Comparison of ENCODE assay signal across 9 cellular contexts in the genomic region with DNA sequence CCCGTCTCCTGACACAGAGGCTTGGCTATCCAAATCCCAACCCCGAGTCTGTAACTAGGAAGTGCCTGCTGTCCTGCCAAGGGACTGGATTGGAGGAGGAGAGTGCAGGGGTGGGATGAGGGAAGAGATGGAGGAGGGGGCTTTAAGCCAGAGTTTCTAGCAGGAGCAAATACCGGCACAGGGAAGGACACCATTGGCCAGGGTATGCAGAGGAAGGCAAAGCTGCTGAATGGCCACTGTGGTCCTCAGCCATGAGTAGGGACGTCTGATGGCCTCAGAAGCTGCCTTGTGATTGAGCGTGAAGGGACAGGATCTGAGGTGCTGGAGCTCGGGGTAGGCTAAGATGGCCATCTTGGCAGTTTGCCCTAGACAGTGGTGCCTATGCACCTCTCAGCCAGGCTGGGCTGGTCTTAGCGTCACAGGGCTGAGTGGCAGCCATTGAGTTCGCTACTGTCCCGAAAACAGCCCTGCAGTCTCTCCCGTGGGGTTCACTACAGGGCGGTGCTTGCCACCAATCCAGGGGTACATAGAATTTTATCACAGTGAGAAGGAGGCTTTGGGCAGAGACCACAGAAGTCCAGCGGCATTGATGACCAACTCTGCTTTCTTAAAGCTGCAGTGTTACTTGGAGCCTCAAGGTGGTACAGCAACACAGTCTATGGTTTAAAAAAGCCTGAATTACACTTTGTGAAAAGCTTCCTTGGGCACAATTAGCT.
DNase-seq lines count a peak whose midpoint lies in the region; ATAC-seq, FAIRE-seq and TF ChIP-seq lines count a peak whose summit lies in the region.
"Had no signal": no experiment of that assay in that cellular context is flagged by ENCODE, and none has a peak within 500 bp of the region (broad histone marks: within the 10 kb centered on the region; RNA-seq: fewer than 3 reads in every experiment).

No MANE protein-coding gene starts in this region.

- H3K4me3 Mint-ChIP-seq in Caco-2 (ENCODE audit: unreplicated experiment) (no peak overlapping the region), activated B cell treated with CpG ODN at 0.5 μM for 24 hours (no peak overlapping the region)

- H3K4me3 ChIP-seq in Caco-2 (ENCODE audit: low read depth, low read length) (no peak overlapping the region), iPS DF 6.9 (ENCODE audit: low read length) (no peak overlapping the region), aorta (ENCODE audit: low read length in 2 of 2) (no peak overlapping the region)
- H3K4me3 ChIP-seq: SK-N-MC had no signal

- H3K9me3 Mint-ChIP-seq in Caco-2 (ENCODE audit: unreplicated experiment) = no peaks in the 10 kb centered on the region
- H3K9me3 Mint-ChIP-seq in activated B cell treated with CpG ODN at 0.5 μM for 24 hours = no peaks in the 10 kb centered on the region

- H3K4me1 Mint-ChIP-seq in Caco-2 (ENCODE audit: low read depth, unreplicated experiment) = no peaks in the 10 kb centered on the region
- peaks cover 21% of the 10 kb centered on the region for H3K4me1 Mint-ChIP-seq in activated B cell treated with CpG ODN at 0.5 μM for 24 hours

- TF ChIP-seq CTCF in Caco-2 (IDR thresholded peaks at IDR 0.05; ENCODE audit: insufficient read depth in 1 of 2, low read depth in 1 of 2, low read length in 1 of 2, severe bottlenecking in 1 of 2, unreplicated experiment in 1 of 2) = peak; percentile 46 to 66
- no peak for TF ChIP-seq CTCF in activated B cell treated with CpG ODN at 0.5 μM for 24 hours (IDR thresholded peaks at IDR 0.05)

- no CpG with 5 or more reads among the region's 12 CpGs for WGBS in iPS DF 6.9 (ENCODE audit: insufficient coverage, insufficient read length)
- 49 to 56% methylated on average over 12 of the region's 12 CpGs for WGBS in aorta, 2 donors

- H3K27me3 Mint-ChIP-seq in Caco-2 (ENCODE audit: insufficient read depth, unreplicated experiment) = no peaks in the 10 kb centered on the region
- no peaks in the 10 kb centered on the region for H3K27me3 Mint-ChIP-seq in activated B cell treated with CpG ODN at 0.5 μM for 24 hours

- DNase-seq in Caco-2 (peak in 1 of 2 experiments; percentile 29), HTR-8/SVneo (ENCODE audit: insufficient read length, low spot score) (peak; percentile 15), activated B cell treated with CpG ODN at 0.5 μM for 24 hours (no peak), iPS DF 6.9 (ENCODE audit: low read depth, low spot score) (peak; percentile 22), aorta (no peak), NCI-H1417 treated with DMSO at 0.1 percent for 48 hours (lab: John Stamatoyannopoulos, UW) (no peak), hypothalamus (lab: John Stamatoyannopoulos, UW) (no peak)

- POLR2A ChIA-PET in Caco-2 (lab: Charles Lee) = no interaction called here
- POLR2A ChIA-PET in activated B cell treated with CpG ODN at 0.5 μM for 24 hours (lab: Charles Lee) = no interaction called here

- H3K36me3 Mint-ChIP-seq in Caco-2 (ENCODE audit: insufficient read depth, unreplicated experiment) (no peaks in the 10 kb centered on the region), activated B cell treated with CpG ODN at 0.5 μM for 24 hours (ENCODE audit: low read depth) (no peaks in the 10 kb centered on the region)

- BruUV-seq in Caco-2 (replicated peaks; lab: Mats Ljungman, UMichigan) = no TSS peak

- FAIRE-seq in HTR-8/SVneo (lab: Jason Lieb, UNC) = no peak

- H3K4me1 ChIP-seq in Caco-2 (no peaks in the 10 kb centered on the region), iPS DF 6.9 (ENCODE audit: control insufficient read depth, insufficient read depth, low read length) (peaks cover 5% of the 10 kb centered on the region; the same call in 1 of the 2 replicates), aorta (ENCODE audit: control insufficient read depth in 1 of 2, insufficient read depth in 2 of 2, low read length in 2 of 2) (no peaks in the 10 kb centered on the region)

- H3K9me3 ChIP-seq in Caco-2 (no peaks in the 10 kb centered on the region), iPS DF 6.9 (ENCODE audit: control insufficient read depth, insufficient read depth, low read length) (no peaks in the 10 kb centered on the region), aorta (ENCODE audit: control insufficient read depth, low read length) (no peaks in the 10 kb centered on the region)

- CTCF ChIA-PET in Caco-2 (lab: Charles Lee) = interaction anchor here (0.5 to 1.4 kb wide), 4 partner anchors 84 to 403 kb away, joined by 3 to 56 read pairs (median 3); no protein-coding TSS in a partner anchor
- CTCF ChIA-PET in activated B cell treated with CpG ODN at 0.5 μM for 24 hours (lab: Charles Lee) = interaction anchor here (0.6 to 1.7 kb wide), 11 partner anchors 13 to 1470 kb away, joined by 3 to 27 read pairs (median 4); no protein-coding TSS in a partner anchor

- H3K27me3 ChIP-seq in Caco-2 (replicated peaks; ENCODE audit: control insufficient read depth, insufficient read depth, low read length) (no peaks in the 10 kb centered on the region), iPS DF 6.9 (ENCODE audit: control insufficient read depth, insufficient read depth, low read length) (no peaks in the 10 kb centered on the region), aorta (ENCODE audit: control insufficient read depth in 1 of 2, insufficient read depth in 2 of 2, low read length in 1 of 2) (no peaks in the 10 kb centered on the region)

- intact Hi-C loops in Caco-2 (cut with micrococcal nuclease; ENCODE audit: unreplicated experiment) = loop anchor here (1.0 to 5.0 kb wide), 2 partner anchors 145 to 384 kb away; no protein-coding TSS in a partner anchor
- intact Hi-C loops in activated B cell treated with CpG ODN at 0.5 μM for 24 hours (cut with micrococcal nuclease) = loop anchor here (1.0 to 10.0 kb wide), 8 partner anchors 44 to 1471 kb away; a partner anchor contains a TSS
- intact Hi-C loops in aorta (cut with DNase I) = no loop called here

- ATAC-seq in GM19025 (IDR thresholded peaks at IDR 0.05; ENCODE audit: low read depth, unreplicated experiment) (peak; percentile 58), activated B cell treated with CpG ODN at 0.5 μM for 24 hours (ENCODE audit: low read depth) (peak; percentile 84), aorta (ENCODE audit: low FRiP score) (peak; percentile 50)

- H3K36me3 ChIP-seq in Caco-2 (ENCODE audit: control insufficient read depth, insufficient read depth, low read length) = no peaks in the 10 kb centered on the region
- H3K36me3 ChIP-seq in iPS DF 6.9 (ENCODE audit: control insufficient read depth, insufficient read depth, low read length) = no peaks in the 10 kb centered on the region
- no peaks in the 10 kb centered on the region for H3K36me3 ChIP-seq in aorta (ENCODE audit: control insufficient read depth in 1 of 2, insufficient read depth in 2 of 2, low read length in 1 of 2)

- no peak overlapping the region for H3K27ac Mint-ChIP-seq in Caco-2 (ENCODE audit: unreplicated experiment)
- no peak overlapping the region for H3K27ac Mint-ChIP-seq in activated B cell treated with CpG ODN at 0.5 μM for 24 hours

- H3K27ac ChIP-seq in iPS DF 6.9 (ENCODE audit: low read length) (no peak overlapping the region), aorta (ENCODE audit: low read depth in 1 of 2, low read length in 2 of 2) (no peak overlapping the region)
- H3K27ac ChIP-seq: SK-N-MC had no signal

Comparison
In these comparisons a context has a peak if more than half of its experiments do, and no peak if none do; other contexts are left out.
1. DNase-seq: peak in HTR-8/SVneo (single experiment) and iPS DF 6.9 (single experiment); none in activated B cell treated with CpG ODN at 0.5 μM for 24 hours (single experiment), aorta (0 of 2), NCI-H1417 treated with DMSO at 0.1 percent for 48 hours (single experiment) and hypothalamus (0 of 51).
2. intact Hi-C loops: an anchor here in Caco-2 (1.0 to 5.0 kb wide) and activated B cell treated with CpG ODN at 0.5 μM for 24 hours (1.0 to 10.0 kb wide); none called in aorta.
3. Peak in every context shown above with its lines, with median percentiles within 50 percentile points of each other: ATAC-seq.